In the genomic region with DNA sequence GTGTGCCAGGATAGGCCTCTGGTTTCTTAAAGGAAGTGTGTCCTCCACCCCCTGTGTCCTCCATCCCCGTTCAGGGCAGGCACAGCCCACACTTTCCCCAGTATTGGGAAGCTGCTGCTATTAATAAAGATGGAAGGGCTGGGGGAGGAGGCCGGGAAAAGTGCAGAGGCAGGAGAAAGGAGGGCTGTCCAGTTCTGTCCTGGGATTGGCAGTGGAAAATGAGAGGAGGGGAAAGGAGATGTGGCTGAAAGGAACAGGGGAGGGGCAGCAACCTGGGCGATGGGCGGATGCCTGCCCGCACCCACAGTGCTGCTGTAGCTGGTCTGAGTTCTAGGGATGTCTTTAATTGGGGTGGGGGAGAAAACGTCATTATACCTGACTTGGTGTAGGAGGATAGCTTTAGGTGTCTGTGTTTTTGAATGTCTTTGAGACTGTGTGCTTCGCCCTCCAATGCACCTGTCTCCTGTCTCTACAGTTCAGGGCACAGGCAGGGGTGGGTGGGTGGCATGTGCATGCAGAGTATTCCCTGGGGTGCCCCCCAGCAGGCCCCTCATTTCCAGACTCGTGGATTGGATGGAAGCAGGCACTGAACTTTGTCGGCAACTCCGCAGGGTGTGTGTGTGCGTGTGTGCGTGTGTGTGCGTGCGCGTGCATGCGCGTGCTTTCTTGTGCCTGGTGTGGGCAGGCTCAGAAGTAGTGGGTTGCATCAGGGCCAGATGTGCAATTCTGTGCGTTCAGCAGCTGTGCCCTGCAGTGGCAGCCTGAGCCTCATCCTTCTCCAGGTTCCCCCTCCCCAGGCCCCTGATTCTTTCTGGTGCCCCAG, we compare ENCODE assay signal across 8 cellular contexts. TPM values are rescaled to one million over a fixed set of nuclear protein-coding genes. Genes with fewer than 3 reads are reported as not detected.
DNase-seq lines count a peak whose midpoint lies in the region; ATAC-seq and TF ChIP-seq lines count a peak whose summit lies in the region.

No MANE protein-coding gene starts in this region.

- peak overlapping the region; percentile 99 for H3K4me3 Mint-ChIP-seq in T-helper 17 cell
- H3K4me3 Mint-ChIP-seq in chondrocyte (ENCODE audit: unreplicated experiment) = peak overlapping the region; percentile 96
- H3K4me3 Mint-ChIP-seq in stimulated activated memory B cell treated with anti-CD40 and anti-IgM and Interleukin-4, amounts not matched to agents 10 μg/mL and 1 μg/mL and 100 μg/mL, for 72 hours = peak overlapping the region; percentile 99

- no peak for TF ChIP-seq CTCF in HEK293 (tag by site-specific recombination; IDR thresholded peaks at IDR 0.05)
- TF ChIP-seq CTCF in chondrocyte (IDR thresholded peaks at IDR 0.05) = no peak
- no peak for TF ChIP-seq CTCF in lower leg skin (IDR thresholded peaks at IDR 0.05)

- peaks cover 0 to 28% of the 10 kb centered on the region in 2 experiments; a peak in 1 of 3 replicates for H3K36me3 ChIP-seq in HEK293 (ENCODE audit: control insufficient read depth in 2 of 2, insufficient read depth in 1 of 2, low read length in 2 of 2)

- H3K9me3 Mint-ChIP-seq in chondrocyte (ENCODE audit: low read depth) = no peaks in the 10 kb centered on the region
- H3K9me3 Mint-ChIP-seq in stimulated activated memory B cell treated with anti-CD40 and anti-IgM and Interleukin-4, amounts not matched to agents 10 μg/mL and 1 μg/mL and 100 μg/mL, for 72 hours = no peaks in the 10 kb centered on the region

- ATAC-seq in T-helper 17 cell (peak; percentile 12), HG03378 (IDR thresholded peaks at IDR 0.05; ENCODE audit: unreplicated experiment) (no peak)
- no peak for ATAC-seq in stimulated activated memory B cell treated with anti-CD40 and anti-IgM and Interleukin-4, amounts not matched to agents 10 μg/mL and 1 μg/mL and 100 μg/mL, for 72 hours

- POLR2A ChIA-PET in HEK293 (lab: Yijun Ruan, JAX) = interaction anchor here (1.2 to 3.5 kb wide), 4 partner anchors 12 to 67 kb away, joined by 5 to 18 read pairs (median 8); partner anchors contain the start of genes ARL3 and SFXN2

- peaks cover 15% of the 10 kb centered on the region for H3K4me1 ChIP-seq in HEK293 (ENCODE audit: control insufficient read depth, insufficient read depth, low read length)

- no peaks in the 10 kb centered on the region for H3K27me3 Mint-ChIP-seq in T-helper 17 cell
- no peaks in the 10 kb centered on the region for H3K27me3 Mint-ChIP-seq in chondrocyte (ENCODE audit: low read depth)
- no peaks in the 10 kb centered on the region for H3K27me3 Mint-ChIP-seq in stimulated activated memory B cell treated with anti-CD40 and anti-IgM and Interleukin-4, amounts not matched to agents 10 μg/mL and 1 μg/mL and 100 μg/mL, for 72 hours

- DNase-seq in T-helper 17 cell (peak in 1 of 3 donors; percentile 39), chondrocyte (ENCODE audit: low spot score) (peak; percentile 56), lower leg skin (ENCODE audit: low spot score in 2 of 2) (peak in 1 of 2 donors; percentile 51), NCI-H1930 (lab: John Stamatoyannopoulos, UW) (no peak), NCI-H1417 treated with DMSO at 0.1 percent for 48 hours (lab: John Stamatoyannopoulos, UW) (no peak)

- H3K9me3 ChIP-seq in HEK293 (ENCODE audit: control insufficient read depth, insufficient read depth, low read depth, low read length) = no peaks in the 10 kb centered on the region
- no peaks in the 10 kb centered on the region for H3K9me3 ChIP-seq in T-helper 17 cell (ENCODE audit: control insufficient read depth, low read length, poor library complexity, severe bottlenecking)

- H3K4me1 Mint-ChIP-seq in T-helper 17 cell (peaks cover 51% of the 10 kb centered on the region), chondrocyte (ENCODE audit: low read depth) (peaks cover 52% of the 10 kb centered on the region)
- H3K4me1 Mint-ChIP-seq in stimulated activated memory B cell treated with anti-CD40 and anti-IgM and Interleukin-4, amounts not matched to agents 10 μg/mL and 1 μg/mL and 100 μg/mL, for 72 hours = peaks cover 63% of the 10 kb centered on the region

- intact Hi-C loops in lower leg skin (cut with DNase I; ENCODE audit: low total_unique reads) = loop anchor here (2.0 kb wide), 1 partner anchor 66 kb away; no protein-coding TSS in a partner anchor

- peaks cover 2% of the 10 kb centered on the region for H3K36me3 Mint-ChIP-seq in T-helper 17 cell (ENCODE audit: low read depth)
- H3K36me3 Mint-ChIP-seq in chondrocyte (ENCODE audit: low read depth) = peaks cover 2% of the 10 kb centered on the region
- H3K36me3 Mint-ChIP-seq in stimulated activated memory B cell treated with anti-CD40 and anti-IgM and Interleukin-4, amounts not matched to agents 10 μg/mL and 1 μg/mL and 100 μg/mL, for 72 hours = peaks cover 24% of the 10 kb centered on the region

- H3K27ac ChIP-seq in HEK293 (ENCODE audit: extremely low read depth, low read depth, low read length) = peak overlapping the region; percentile 86

- peak overlapping the region; percentile 69 for H3K4me3 ChIP-seq in HEK293 (ENCODE audit: low read depth, low read length)
- H3K4me3 ChIP-seq in lower leg skin (ENCODE audit: low read depth, poor library complexity, severe bottlenecking) = peak overlapping the region; percentile 84

- 6 to 7% methylated on average over 13 to 18 of the region's 18 CpGs for WGBS in lower leg skin, 2 donors

- CTCF ChIA-PET in HEK293 (lab: Yijun Ruan, JAX) = interaction anchor here (0.6 to 1.5 kb wide), 5 partner anchors 12 to 865 kb away, joined by 3 to 7 read pairs (median 4); no protein-coding TSS in a partner anchor

- peak overlapping the region; percentile 99 for H3K27ac Mint-ChIP-seq in T-helper 17 cell
- H3K27ac Mint-ChIP-seq in chondrocyte (ENCODE audit: unreplicated experiment) = peak overlapping the region; percentile 99
- peak overlapping the region; percentile 96 for H3K27ac Mint-ChIP-seq in stimulated activated memory B cell treated with anti-CD40 and anti-IgM and Interleukin-4, amounts not matched to agents 10 μg/mL and 1 μg/mL and 100 μg/mL, for 72 hours

- no peak for TF ChIP-seq POLR2A in lower leg skin (IDR thresholded peaks at IDR 0.05)

TF ChIP-seq in HEK293, 187 proteins besides CTCF, POLR2A, EP300 and RAD21 (continues in another document):
- no peak for TF ChIP-seq ZBTB1 (tag by site-specific recombination; IDR thresholded peaks at IDR 0.05)
- TF ChIP-seq BCL11B (tag by site-specific recombination; IDR thresholded peaks at IDR 0.05; ENCODE audit: low read depth) = 0 out of 2 replicates have a peak, but pooled peaks have one; percentile 27
- TF ChIP-seq, protein P1, sequence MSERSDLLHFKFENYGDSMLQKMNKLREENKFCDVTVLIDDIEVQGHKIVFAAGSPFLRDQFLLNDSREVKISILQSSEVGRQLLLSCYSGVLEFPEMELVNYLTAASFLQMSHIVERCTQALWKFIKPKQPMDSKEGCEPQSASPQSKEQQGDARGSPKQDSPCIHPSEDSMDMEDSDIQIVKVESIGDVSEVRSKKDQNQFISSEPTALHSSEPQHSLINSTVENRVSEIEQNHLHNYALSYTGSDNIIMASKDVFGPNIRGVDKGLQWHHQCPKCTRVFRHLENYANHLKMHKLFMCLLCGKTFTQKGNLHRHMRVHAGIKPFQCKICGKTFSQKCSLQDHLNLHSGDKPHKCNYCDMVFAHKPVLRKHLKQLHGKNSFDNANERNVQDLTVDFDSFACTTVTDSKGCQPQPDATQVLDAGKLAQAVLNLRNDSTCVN (tag by site-specific recombination; optimal IDR thresholded peaks at IDR 0.05) = peak; percentile 15
- peak; percentile 2; the same call in 1 of the 2 replicates for TF ChIP-seq FEZF1 (tag by site-specific recombination; IDR thresholded peaks at IDR 0.05)
- no peak for TF ChIP-seq ZNF112 (tag by site-specific recombination; IDR thresholded peaks at IDR 0.05)
- TF ChIP-seq ZNF391 (tag by site-specific recombination; IDR thresholded peaks at IDR 0.05; ENCODE audit: borderline replicate concordance, low read depth) = no peak
- no peak for TF ChIP-seq ZNF416 (tag by site-specific recombination; IDR thresholded peaks at IDR 0.05)
- TF ChIP-seq SP2 (tag by site-specific recombination; IDR thresholded peaks at IDR 0.05) = peak; percentile 83
- TF ChIP-seq, protein P2, sequence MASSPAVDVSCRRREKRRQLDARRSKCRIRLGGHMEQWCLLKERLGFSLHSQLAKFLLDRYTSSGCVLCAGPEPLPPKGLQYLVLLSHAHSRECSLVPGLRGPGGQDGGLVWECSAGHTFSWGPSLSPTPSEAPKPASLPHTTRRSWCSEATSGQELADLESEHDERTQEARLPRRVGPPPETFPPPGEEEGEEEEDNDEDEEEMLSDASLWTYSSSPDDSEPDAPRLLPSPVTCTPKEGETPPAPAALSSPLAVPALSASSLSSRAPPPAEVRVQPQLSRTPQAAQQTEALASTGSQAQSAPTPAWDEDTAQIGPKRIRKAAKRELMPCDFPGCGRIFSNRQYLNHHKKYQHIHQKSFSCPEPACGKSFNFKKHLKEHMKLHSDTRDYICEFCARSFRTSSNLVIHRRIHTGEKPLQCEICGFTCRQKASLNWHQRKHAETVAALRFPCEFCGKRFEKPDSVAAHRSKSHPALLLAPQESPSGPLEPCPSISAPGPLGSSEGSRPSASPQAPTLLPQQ (tag by site-specific recombination; IDR thresholded peaks at IDR 0.05) = 0 out of 2 replicates have a peak, but pooled peaks have one; percentile 4
- TF ChIP-seq KLF9 (tag by site-specific recombination; IDR thresholded peaks at IDR 0.05; ENCODE audit: low read depth) = peak; percentile 29; the same call in 1 of the 2 replicates
- TF ChIP-seq, protein P3, sequence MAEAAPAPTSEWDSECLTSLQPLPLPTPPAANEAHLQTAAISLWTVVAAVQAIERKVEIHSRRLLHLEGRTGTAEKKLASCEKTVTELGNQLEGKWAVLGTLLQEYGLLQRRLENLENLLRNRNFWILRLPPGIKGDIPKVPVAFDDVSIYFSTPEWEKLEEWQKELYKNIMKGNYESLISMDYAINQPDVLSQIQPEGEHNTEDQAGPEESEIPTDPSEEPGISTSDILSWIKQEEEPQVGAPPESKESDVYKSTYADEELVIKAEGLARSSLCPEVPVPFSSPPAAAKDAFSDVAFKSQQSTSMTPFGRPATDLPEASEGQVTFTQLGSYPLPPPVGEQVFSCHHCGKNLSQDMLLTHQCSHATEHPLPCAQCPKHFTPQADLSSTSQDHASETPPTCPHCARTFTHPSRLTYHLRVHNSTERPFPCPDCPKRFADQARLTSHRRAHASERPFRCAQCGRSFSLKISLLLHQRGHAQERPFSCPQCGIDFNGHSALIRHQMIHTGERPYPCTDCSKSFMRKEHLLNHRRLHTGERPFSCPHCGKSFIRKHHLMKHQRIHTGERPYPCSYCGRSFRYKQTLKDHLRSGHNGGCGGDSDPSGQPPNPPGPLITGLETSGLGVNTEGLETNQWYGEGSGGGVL (tag by site-specific recombination; IDR thresholded peaks at IDR 0.05) = peak; percentile 30; the same call in 1 of the 2 replicates

RNA-seq across cellular contexts. Expression of gene TRIM8, which starts 2.5 kb away (rescaled TPM):
- total RNA-seq in T-helper 17 cell (10 to 100 TPM; 63.6 to 73.0 TPM), chondrocyte (40.3 to 74.4 TPM (median 66.8 TPM) in 3 replicates), lower leg skin (100 to 1,000 TPM in 3 of 4 donors, 10 to 100 TPM in 1; 91.7 to 128 (median 106) TPM)
